15 cellular contexts compared by ENCODE assay signal in the genomic region with DNA sequence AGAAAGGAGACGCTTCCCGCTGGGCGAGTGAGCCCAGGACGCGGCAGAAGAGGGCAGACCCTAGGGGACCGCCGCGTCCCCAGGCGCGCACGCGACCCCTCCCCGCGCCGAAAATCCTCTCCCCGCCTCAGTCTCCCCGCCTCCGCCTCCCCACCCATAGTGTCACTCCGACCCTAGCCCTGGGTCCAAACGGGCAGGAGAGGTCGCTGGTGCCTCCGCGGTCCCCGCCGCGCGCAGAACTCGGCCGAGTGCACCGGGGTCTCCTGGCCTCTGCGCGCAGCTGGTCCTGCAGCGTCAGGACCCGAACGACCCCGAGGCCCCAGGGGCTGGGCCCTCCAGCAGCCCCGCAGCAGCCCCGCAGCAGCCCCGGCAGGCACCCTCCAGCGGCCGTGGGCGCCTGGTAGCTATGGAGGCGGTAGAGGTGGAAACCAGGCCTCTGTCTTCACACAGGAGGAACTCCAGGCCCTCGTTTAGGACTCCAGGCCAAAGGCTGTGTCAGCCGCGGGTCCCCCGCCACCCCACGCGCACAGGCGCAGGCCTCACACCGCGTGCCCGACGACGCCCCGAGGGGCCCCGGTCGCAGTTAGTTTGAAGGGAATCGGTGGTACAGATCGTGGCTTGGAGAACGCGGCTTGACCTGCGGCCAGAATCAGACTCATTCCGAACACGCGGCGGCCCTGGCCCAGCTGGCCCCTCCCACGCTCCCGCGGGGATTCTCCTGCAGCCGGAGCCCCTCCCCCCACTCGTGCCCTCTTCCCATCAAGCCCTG.
DNase-seq lines count a peak whose midpoint lies in the region; ATAC-seq and TF ChIP-seq lines count a peak whose summit lies in the region.
"Had no signal": no experiment of that assay in that cellular context is flagged by ENCODE, and none has a peak within 500 bp of the region (broad histone marks: within the 10 kb centered on the region; RNA-seq: fewer than 3 reads in every experiment).

No MANE protein-coding gene starts in this region.

- intact Hi-C loops in mucosa of descending colon (cut with DNase I, micrococcal nuclease): no loop called here

- ATAC-seq in esophagus mucosa (peak; percentile 23), mucosa of descending colon (peak; percentile 13), GM18505 (IDR thresholded peaks at IDR 0.05; ENCODE audit: unreplicated experiment) (no peak)
- peak; percentile 12 for ATAC-seq in stimulated activated memory B cell treated with anti-CD40 and anti-IgM and Interleukin-4, amounts not matched to agents 10 μg/mL and 1 μg/mL and 100 μg/mL, for 72 hours
- ATAC-seq: foreskin keratinocyte had no signal

- H3K9me3 ChIP-seq in Peyer's patch (no peaks in the 10 kb centered on the region), mucosa of descending colon (no peaks in the 10 kb centered on the region)

- H3K4me3 ChIP-seq in Peyer's patch: peak overlapping the region in 3 of 4 donors; percentile 21 to 52 (median 48)
- H3K4me3 ChIP-seq in mucosa of descending colon: no peak overlapping the region

- peaks cover 4% of the 10 kb centered on the region for H3K9me3 Mint-ChIP-seq in stimulated activated memory B cell treated with anti-CD40 and anti-IgM and Interleukin-4, amounts not matched to agents 10 μg/mL and 1 μg/mL and 100 μg/mL, for 72 hours
- peaks cover 37% of the 10 kb centered on the region for H3K9me3 Mint-ChIP-seq in nephron progenitor cell

- H3K36me3 Mint-ChIP-seq in stimulated activated memory B cell treated with anti-CD40 and anti-IgM and Interleukin-4, amounts not matched to agents 10 μg/mL and 1 μg/mL and 100 μg/mL, for 72 hours: no peaks in the 10 kb centered on the region
- peaks cover 6% of the 10 kb centered on the region for H3K36me3 Mint-ChIP-seq in nephron progenitor cell (ENCODE audit: low read depth)

- H3K4me3 Mint-ChIP-seq in stimulated activated memory B cell treated with anti-CD40 and anti-IgM and Interleukin-4, amounts not matched to agents 10 μg/mL and 1 μg/mL and 100 μg/mL, for 72 hours: no peak overlapping the region
- no peak overlapping the region for H3K4me3 Mint-ChIP-seq in nephron progenitor cell
- H3K4me3 Mint-ChIP-seq: nephron had no signal

- H3K36me3 ChIP-seq in Peyer's patch (no peaks in the 10 kb centered on the region), mucosa of descending colon (ENCODE audit: low read depth) (no peaks in the 10 kb centered on the region)

- H3K4me1 ChIP-seq in Peyer's patch (peaks cover 0 to 16% (median 0%) of the 10 kb centered on the region in 4 donors), mucosa of descending colon (ENCODE audit: low read depth) (peaks cover 7% of the 10 kb centered on the region)
- H3K4me1 ChIP-seq: foreskin keratinocyte had no signal

- H3K27ac Mint-ChIP-seq in stimulated activated memory B cell treated with anti-CD40 and anti-IgM and Interleukin-4, amounts not matched to agents 10 μg/mL and 1 μg/mL and 100 μg/mL, for 72 hours: no peak overlapping the region
- H3K27ac Mint-ChIP-seq in nephron progenitor cell: no peak overlapping the region
- H3K27ac Mint-ChIP-seq: nephron had no signal

- TF ChIP-seq POLR2A in Peyer's patch (IDR thresholded peaks at IDR 0.05): no peak
- TF ChIP-seq POLR2A in GM18505 (IDR thresholded peaks at IDR 0.05; ENCODE audit: borderline replicate concordance, extremely low read depth, insufficient read depth, insufficient read length): no peak

- H3K4me1 Mint-ChIP-seq in stimulated activated memory B cell treated with anti-CD40 and anti-IgM and Interleukin-4, amounts not matched to agents 10 μg/mL and 1 μg/mL and 100 μg/mL, for 72 hours: no peaks in the 10 kb centered on the region
- no peaks in the 10 kb centered on the region for H3K4me1 Mint-ChIP-seq in nephron progenitor cell
- H3K4me1 Mint-ChIP-seq: nephron had no signal

- peaks cover 76% of the 10 kb centered on the region for H3K27me3 Mint-ChIP-seq in stimulated activated memory B cell treated with anti-CD40 and anti-IgM and Interleukin-4, amounts not matched to agents 10 μg/mL and 1 μg/mL and 100 μg/mL, for 72 hours
- peaks cover 41% of the 10 kb centered on the region for H3K27me3 Mint-ChIP-seq in nephron progenitor cell (ENCODE audit: low read depth, poor library complexity)

- H3K27ac ChIP-seq in Peyer's patch: peak overlapping the region in 1 of 4 donors; percentile 9
- H3K27ac ChIP-seq: foreskin keratinocyte had no signal

- H3K27me3 ChIP-seq in Peyer's patch: peaks cover 0 to 13% of the 10 kb centered on the region in 2 donors

- DNase-seq in Peyer's patch (no peak), mucosa of descending colon (no peak), GM20000 (ENCODE audit: low spot score) (no peak), nephron progenitor cell (no peak)
- DNase-seq in activated CD4-positive, alpha-beta T cell treated with anti-CD3 and anti-CD28 coated beads, Interleukin-2, amount 50 U/mL, for 4 hours: no peak
- DNase-seq: activated CD4-positive, CD25-positive, alpha-beta regulatory T cell; DMS153; foreskin keratinocyte; KBM-7; NCI-H1417; NCI-H446 had no signal

- no peak for TF ChIP-seq CTCF in Peyer's patch (IDR thresholded peaks at IDR 0.05)
- no peak for TF ChIP-seq CTCF in mucosa of descending colon (IDR thresholded peaks at IDR 0.05)
- no peak for TF ChIP-seq CTCF in GM20000 (IDR thresholded peaks at IDR 0.05; ENCODE audit: extremely low read depth, missing control alignments)
- no peak for TF ChIP-seq CTCF in nephron progenitor cell (IDR thresholded peaks at IDR 0.05)
